Comparison of ENCODE assay signal across 8 cellular contexts in the genomic region with DNA sequence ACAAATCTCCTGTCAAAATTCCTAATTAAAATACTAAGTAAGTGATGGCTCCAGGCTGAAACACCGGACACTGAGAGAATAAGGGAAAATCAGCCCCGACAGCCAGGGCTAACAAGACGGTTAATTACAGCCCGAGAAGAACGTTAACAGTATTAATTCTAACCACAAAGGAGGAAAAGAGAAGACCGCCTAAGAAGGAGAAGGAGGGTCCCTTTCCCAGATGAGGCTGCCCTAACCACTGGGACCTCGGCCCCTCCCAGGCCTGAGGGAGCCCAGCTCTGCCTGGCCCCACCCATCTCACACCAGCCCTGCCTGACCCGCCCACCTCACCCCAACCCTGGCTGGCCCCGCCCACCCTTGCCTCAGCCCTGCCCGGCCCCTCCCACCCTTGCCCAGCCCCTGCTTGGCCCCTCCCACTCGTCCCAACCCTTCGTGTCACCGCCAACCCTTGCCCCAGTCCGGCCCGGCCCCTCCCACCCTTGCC. TPM values are rescaled to one million over a fixed set of nuclear protein-coding genes. Genes with fewer than 3 reads are reported as not detected.
DNase-seq lines count a peak whose midpoint lies in the region; ATAC-seq and TF ChIP-seq lines count a peak whose summit lies in the region.

No MANE protein-coding gene starts in this region.

- H3K36me3 Mint-ChIP-seq in CD14-positive monocyte = no peaks in the 10 kb centered on the region
- H3K36me3 Mint-ChIP-seq in T-helper 1 cell treated with Interleukin-12 subunit alpha and Interleukin-12 subunit beta and Interleukin-4 antibody, amounts not matched to agents 30 μg/mL and 1 μg/mL, for 36 hours (ENCODE audit: low read depth) = no peaks in the 10 kb centered on the region
- H3K36me3 Mint-ChIP-seq in chondrocyte (ENCODE audit: low read depth) = no peaks in the 10 kb centered on the region
- H3K36me3 Mint-ChIP-seq in naive thymus-derived CD8-positive, alpha-beta T cell = no peaks in the 10 kb centered on the region

- DNase-seq in CD14-positive monocyte (ENCODE audit: low spot score) (peak; percentile 88), chondrocyte (ENCODE audit: low spot score) (no peak), midbrain (lab: John Stamatoyannopoulos, UW) (no peak)
- peak in 5 of 10 donors; percentile 36 to 54 (median 48) for DNase-seq in naive thymus-derived CD8-positive, alpha-beta T cell

- H3K27ac Mint-ChIP-seq in CD14-positive monocyte (peak overlapping the region; percentile 92 to 96 (median 93)), chondrocyte (ENCODE audit: unreplicated experiment) (peak overlapping the region; percentile 92)
- peak overlapping the region; percentile 99 for H3K27ac Mint-ChIP-seq in T-helper 1 cell treated with Interleukin-12 subunit alpha and Interleukin-12 subunit beta and Interleukin-4 antibody, amounts not matched to agents 30 μg/mL and 1 μg/mL, for 36 hours
- H3K27ac Mint-ChIP-seq in naive thymus-derived CD8-positive, alpha-beta T cell = peak overlapping the region; percentile 82 to 99 (median 98)

- H3K9me3 Mint-ChIP-seq in CD14-positive monocyte (no peaks in the 10 kb centered on the region), chondrocyte (ENCODE audit: low read depth) (no peaks in the 10 kb centered on the region)
- H3K9me3 Mint-ChIP-seq in T-helper 1 cell treated with Interleukin-12 subunit alpha and Interleukin-12 subunit beta and Interleukin-4 antibody, amounts not matched to agents 30 μg/mL and 1 μg/mL, for 36 hours = no peaks in the 10 kb centered on the region
- no peaks in the 10 kb centered on the region for H3K9me3 Mint-ChIP-seq in naive thymus-derived CD8-positive, alpha-beta T cell

- peaks cover 67% of the 10 kb centered on the region for H3K4me1 Mint-ChIP-seq in CD14-positive monocyte
- H3K4me1 Mint-ChIP-seq in T-helper 1 cell treated with Interleukin-12 subunit alpha and Interleukin-12 subunit beta and Interleukin-4 antibody, amounts not matched to agents 30 μg/mL and 1 μg/mL, for 36 hours (ENCODE audit: low read depth) = peaks cover 27% of the 10 kb centered on the region
- H3K4me1 Mint-ChIP-seq in chondrocyte (ENCODE audit: low read depth) = peaks cover 36% of the 10 kb centered on the region
- H3K4me1 Mint-ChIP-seq in naive thymus-derived CD8-positive, alpha-beta T cell = peaks cover 22 to 62% (median 58%) of the 10 kb centered on the region in 4 donors

- peak; percentile 31 for ATAC-seq in HG02981 (IDR thresholded peaks at IDR 0.05; ENCODE audit: unreplicated experiment)
- ATAC-seq in naive thymus-derived CD8-positive, alpha-beta T cell = no peak
- ATAC-seq in HG02852 (IDR thresholded peaks at IDR 0.05; ENCODE audit: unreplicated experiment) = no peak
- ATAC-seq in HG03457 (IDR thresholded peaks at IDR 0.05; ENCODE audit: unreplicated experiment) = no peak

- intact Hi-C loops in CD14-positive monocyte (cut with micrococcal nuclease) = loop anchor here (5.0 kb wide), 2 partner anchors 36 to 51 kb away; a partner anchor contains a TSS

- TF ChIP-seq CTCF in CD14-positive monocyte (IDR thresholded peaks at IDR 0.05) = no peak
- no peak for TF ChIP-seq CTCF in chondrocyte (IDR thresholded peaks at IDR 0.05)

- peaks cover 0 to 3% (median 2%) of the 10 kb centered on the region in 3 donors for H3K27me3 Mint-ChIP-seq in CD14-positive monocyte (ENCODE audit: low read depth in 3 of 3)
- H3K27me3 Mint-ChIP-seq in T-helper 1 cell treated with Interleukin-12 subunit alpha and Interleukin-12 subunit beta and Interleukin-4 antibody, amounts not matched to agents 30 μg/mL and 1 μg/mL, for 36 hours (ENCODE audit: low read depth) = no peaks in the 10 kb centered on the region
- no peaks in the 10 kb centered on the region for H3K27me3 Mint-ChIP-seq in chondrocyte (ENCODE audit: low read depth)
- no peaks in the 10 kb centered on the region for H3K27me3 Mint-ChIP-seq in naive thymus-derived CD8-positive, alpha-beta T cell

- H3K4me3 Mint-ChIP-seq in CD14-positive monocyte = peak overlapping the region; percentile 18 to 75
- peak overlapping the region; percentile 42 for H3K4me3 Mint-ChIP-seq in T-helper 1 cell treated with Interleukin-12 subunit alpha and Interleukin-12 subunit beta and Interleukin-4 antibody, amounts not matched to agents 30 μg/mL and 1 μg/mL, for 36 hours
- no peak overlapping the region for H3K4me3 Mint-ChIP-seq in chondrocyte (ENCODE audit: unreplicated experiment)
- peak overlapping the region in 8 of 10 donors; percentile 42 to 88 (median 58) for H3K4me3 Mint-ChIP-seq in naive thymus-derived CD8-positive, alpha-beta T cell

- POLR2A ChIA-PET in naive thymus-derived CD8-positive, alpha-beta T cell (lab: Charles Lee) = interaction anchor here (1.0 to 3.3 kb wide), 6 partner anchors 11 to 56 kb away, joined by 3 to 46 read pairs (median 12); a partner anchor contains a TSS

RNA-seq across cellular contexts. Expression of a gene that starts 51.3 kb away (rescaled TPM):
- polyA plus RNA-seq in CD14-positive monocyte = 1 to 10 TPM; 2.4 to 2.7 TPM
- 9.9 to 13.9 TPM (median 13.2 TPM) in 3 replicates for total RNA-seq in chondrocyte
- 10 to 100 TPM in 1 of 2 experiments, 1 to 10 TPM in 1; 9.1 to 10.2 TPM for total RNA-seq in naive thymus-derived CD8-positive, alpha-beta T cell
- polyA plus RNA-seq in naive thymus-derived CD8-positive, alpha-beta T cell = 1 to 10 TPM; 1.2 to 2.9 (median 1.9) TPM
